13 cellular contexts compared by ENCODE assay signal in the genomic region with DNA sequence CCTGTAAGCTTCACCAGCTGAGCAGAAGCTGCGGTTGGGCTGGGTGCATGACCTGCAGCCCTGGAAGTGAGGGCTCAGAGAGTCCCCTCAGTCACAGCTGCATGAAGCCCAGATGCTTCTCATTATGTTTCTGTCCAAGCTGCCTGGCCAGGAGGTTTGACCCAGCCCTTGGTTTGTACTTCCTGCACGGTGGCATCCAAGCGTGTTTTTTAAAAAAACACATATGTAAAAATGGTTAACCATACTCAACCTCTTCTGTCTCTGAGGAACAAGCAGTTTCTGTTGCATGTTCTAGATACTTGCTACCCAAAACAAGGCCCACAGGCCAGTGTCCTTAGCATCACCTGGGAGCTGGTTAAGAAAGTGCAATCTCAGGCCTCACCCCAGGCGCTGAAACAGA.
DNase-seq lines count a peak whose midpoint lies in the region; ATAC-seq and TF ChIP-seq lines count a peak whose summit lies in the region.
"Had no signal": no experiment of that assay in that cellular context is flagged by ENCODE, and none has a peak within 500 bp of the region (broad histone marks: within the 10 kb centered on the region; RNA-seq: fewer than 3 reads in every experiment).

No MANE protein-coding gene starts in this region.

- ATAC-seq in GM19372 (IDR thresholded peaks at IDR 0.05; ENCODE audit: low read depth, unreplicated experiment), result peak; percentile 85
- peak; percentile 91 for ATAC-seq in HG02763 (IDR thresholded peaks at IDR 0.05; ENCODE audit: unreplicated experiment)
- peak; percentile 90 for ATAC-seq in HG03558 (IDR thresholded peaks at IDR 0.05; ENCODE audit: extremely low read depth, unreplicated experiment)
- ATAC-seq: Panc1 had no signal

- H3K27me3 Mint-ChIP-seq in glutamatergic neuron (ENCODE audit: unreplicated experiment), result no peaks in the 10 kb centered on the region

- DNase-seq in AG08395 (ENCODE audit: low spot score) (peak; percentile 28), NCI-H2107 treated with DMSO at 0.1 percent for 48 hours (lab: John Stamatoyannopoulos, UW; ENCODE audit: unreplicated experiment) (no peak), cerebellar nuclear complex (lab: John Stamatoyannopoulos, UW) (no peak), glutamatergic neuron (no peak)
- DNase-seq in stimulated activated CD4-positive, alpha-beta T cell treated with anti-CD3 and anti-CD28 coated beads, Interleukin-15, amount 100 ng/mL, for 24 hours, result no peak
- DNase-seq: activated T-cell treated with anti-CD3 and anti-CD28 coated beads, Interleukin-2, amount 50 U/mL, for 48 hours; central memory CD4-positive, alpha-beta T cell; NCI-H187 had no signal

- H3K4me1 Mint-ChIP-seq in glutamatergic neuron (ENCODE audit: low read depth, unreplicated experiment), result no peaks in the 10 kb centered on the region

- no peak overlapping the region for H3K4me3 Mint-ChIP-seq in glutamatergic neuron (ENCODE audit: unreplicated experiment)
- H3K4me3 Mint-ChIP-seq: neural progenitor cell had no signal

- H3K27ac Mint-ChIP-seq in glutamatergic neuron (ENCODE audit: unreplicated experiment), result no peak overlapping the region

- TF ChIP-seq CTCF in glutamatergic neuron (IDR thresholded peaks at IDR 0.05; ENCODE audit: partially characterized antibody, unreplicated experiment), result no peak

- peaks cover 5% of the 10 kb centered on the region for H3K9me3 Mint-ChIP-seq in glutamatergic neuron (ENCODE audit: unreplicated experiment)
- H3K9me3 Mint-ChIP-seq: neural progenitor cell had no signal

- no peaks in the 10 kb centered on the region for H3K36me3 Mint-ChIP-seq in glutamatergic neuron (ENCODE audit: unreplicated experiment)
- H3K36me3 Mint-ChIP-seq: neural progenitor cell had no signal
